20 cellular contexts compared by ENCODE assay signal in genomic region chr11:88555829-88556202, GRCh38.
DNase-seq lines count a peak whose midpoint lies in the region; ATAC-seq and TF ChIP-seq lines count a peak whose summit lies in the region.
"Had no signal": no experiment of that assay in that cellular context is flagged by ENCODE, and none has a peak within 500 bp of the region (broad histone marks: within the 10 kb centered on the region; RNA-seq: fewer than 3 reads in every experiment).

No MANE protein-coding gene starts in this region.

- H3K27ac ChIP-seq in 22Rv1, result 0 out of 2 replicates have a peak overlapping the region, but pooled peaks have one; percentile 21
- H3K27ac ChIP-seq in foreskin keratinocyte, result peak overlapping the region; percentile 77
- H3K27ac ChIP-seq: upper lobe of left lung had no signal

- no peak for TF ChIP-seq CTCF in 22Rv1 (IDR thresholded peaks at IDR 0.05)
- no peak for TF ChIP-seq CTCF in HFF-Myc (IDR thresholded peaks at IDR 0.05; ENCODE audit: low read depth, low read length, missing control alignments)
- TF ChIP-seq CTCF in astrocyte of the spinal cord (IDR thresholded peaks at IDR 0.05; ENCODE audit: low read depth, low read length), result no peak
- TF ChIP-seq CTCF in foreskin keratinocyte (conservative IDR thresholded peaks at IDR 0.05), result no peak

- ATAC-seq in foreskin keratinocyte (no peak), GM19324 (IDR thresholded peaks at IDR 0.05; ENCODE audit: low FRiP score, unreplicated experiment) (no peak), HG03097 (IDR thresholded peaks at IDR 0.05; ENCODE audit: low FRiP score, unreplicated experiment) (no peak)
- ATAC-seq: activated CD4-positive, CD25-positive, alpha-beta regulatory T cell treated with anti-CD3 and anti-CD28 coated beads, Interleukin-2, amount 50 U/mL, for 24 hours; GM12878; natural killer cell had no signal

- no peaks in the 10 kb centered on the region for H3K27me3 ChIP-seq in foreskin keratinocyte
- H3K27me3 ChIP-seq: upper lobe of left lung had no signal

- H3K4me1 ChIP-seq in foreskin keratinocyte, result peaks cover 13% of the 10 kb centered on the region
- H3K4me1 ChIP-seq: upper lobe of left lung had no signal

- DNase-seq in HFF-Myc (ENCODE audit: extremely low read depth, low read depth) (peak; percentile 46), astrocyte of the spinal cord (ENCODE audit: low read depth, low spot score) (peak; percentile 71), foreskin keratinocyte (no peak), NCI-H226 (no peak)
- DNase-seq in activated effector memory CD4-positive, alpha-beta T cell treated with Interleukin-2 at 50 U/mL for 16 hours, result no peak
- DNase-seq: 8988T; activated CD8-positive, alpha-beta memory T cell treated with anti-CD3 and anti-CD28 coated beads, Interleukin-2, amount 50 U/mL, for 4 hours; activated naive CD4-positive, alpha-beta T cell treated with anti-CD3 and anti-CD28 coated beads for 36 hours; CD4-positive, alpha-beta memory T cell; natural killer cell; NCI-H187; NCI-H446; stimulated activated naive CD4-positive, alpha-beta T cell treated with Interleukin-2 at 50 U/mL for 16 hours; T-helper 9 cell; upper lobe of left lung had no signal

- in situ Hi-C loops in astrocyte of the spinal cord (cut with HindIII; ENCODE audit: low sequenced_read_pairs), result no loop called here

- H3K4me3 ChIP-seq in HFF-Myc (replicated peaks; ENCODE audit: low read depth, low read length) (no peak overlapping the region), astrocyte of the spinal cord (ENCODE audit: low read depth, low read length) (no peak overlapping the region)
- H3K4me3 ChIP-seq: GM12878, upper lobe of left lung had no signal

Comparison
In these comparisons a context has a peak if more than half of its experiments do, and no peak if none do; other contexts are left out.
1. DNase-seq: peak in HFF-Myc (single experiment) and astrocyte of the spinal cord (single experiment); none in foreskin keratinocyte (0 of 2), NCI-H226 (single experiment) and activated effector memory CD4-positive, alpha-beta T cell treated with Interleukin-2 at 50 U/mL for 16 hours (single experiment).